In the genomic region with DNA sequence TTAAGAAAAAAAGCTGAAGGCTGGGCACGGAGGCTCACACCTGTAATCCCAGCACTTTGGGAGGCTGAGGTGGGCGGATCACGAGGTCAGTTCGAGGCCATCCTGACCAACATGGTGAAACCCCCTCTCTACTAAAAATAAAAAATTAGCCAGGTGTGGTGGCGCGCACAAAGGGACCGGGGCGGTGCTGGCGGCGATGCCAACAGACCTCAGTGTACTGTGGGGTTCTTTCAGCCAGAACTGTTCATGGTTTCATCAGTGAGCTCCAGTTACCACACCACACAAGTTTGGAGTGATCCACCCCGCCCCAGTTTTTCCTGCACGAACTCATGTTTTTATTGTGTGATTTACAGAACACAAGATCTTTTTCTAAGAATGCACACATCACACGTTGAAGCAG, we compare ENCODE assay signal across 15 cellular contexts. TPM values are rescaled to one million over a fixed set of nuclear protein-coding genes. Genes with fewer than 3 reads are reported as not detected.
DNase-seq lines count a peak whose midpoint lies in the region; ATAC-seq and TF ChIP-seq lines count a peak whose summit lies in the region.
"Had no signal": no experiment of that assay in that cellular context is flagged by ENCODE, and none has a peak within 500 bp of the region (broad histone marks: within the 10 kb centered on the region; RNA-seq: fewer than 3 reads in every experiment).

No MANE protein-coding gene starts in this region.

- H3K9me2 ChIP-seq in GM23248 (ENCODE audit: insufficient read depth), result no peaks in the 10 kb centered on the region

- H3K79me2 ChIP-seq in GM23248 (ENCODE audit: insufficient read depth), result peaks cover 48% of the 10 kb centered on the region

- H3K36me3 ChIP-seq in GM23248 (ENCODE audit: low read depth) (no peaks in the 10 kb centered on the region), lower lobe of right lung (no peaks in the 10 kb centered on the region), testis (ENCODE audit: low read depth, missing control alignments) (no peaks in the 10 kb centered on the region)
- H3K36me3 ChIP-seq: colonic mucosa had no signal

- H3K4me1 ChIP-seq in GM23248 (ENCODE audit: insufficient read depth), result peaks cover 55% of the 10 kb centered on the region
- peaks cover 41% of the 10 kb centered on the region for H3K4me1 ChIP-seq in lower lobe of right lung
- H3K4me1 ChIP-seq in testis, result peaks cover 10% of the 10 kb centered on the region
- H3K4me1 ChIP-seq: colonic mucosa had no signal

- no peak overlapping the region for H3K4me3 Mint-ChIP-seq in activated B cell treated with CpG ODN at 0.5 μM for 24 hours
- no peak overlapping the region for H3K4me3 Mint-ChIP-seq in stimulated activated memory B cell treated with anti-CD40 and anti-IgM and Interleukin-4, amounts not matched to agents 10 μg/mL and 1 μg/mL and 100 μg/mL, for 72 hours

- ATAC-seq in activated B cell treated with CpG ODN at 0.5 μM for 24 hours (ENCODE audit: low read depth), result peak; percentile 37
- peak in 1 of 2 donors; percentile 39 for ATAC-seq in lower lobe of right lung
- ATAC-seq in stimulated activated memory B cell treated with anti-CD40 and anti-IgM and Interleukin-4, amounts not matched to agents 10 μg/mL and 1 μg/mL and 100 μg/mL, for 72 hours, result no peak
- no peak for ATAC-seq in GM18868 (IDR thresholded peaks at IDR 0.05; ENCODE audit: unreplicated experiment)

- H2AFZ ChIP-seq in GM23248, result no peak overlapping the region

- no peak overlapping the region for H3K27ac Mint-ChIP-seq in activated B cell treated with CpG ODN at 0.5 μM for 24 hours
- H3K27ac Mint-ChIP-seq in stimulated activated memory B cell treated with anti-CD40 and anti-IgM and Interleukin-4, amounts not matched to agents 10 μg/mL and 1 μg/mL and 100 μg/mL, for 72 hours, result peak overlapping the region; percentile 57

- no peaks in the 10 kb centered on the region for H3K27me3 Mint-ChIP-seq in activated B cell treated with CpG ODN at 0.5 μM for 24 hours
- H3K27me3 Mint-ChIP-seq in stimulated activated memory B cell treated with anti-CD40 and anti-IgM and Interleukin-4, amounts not matched to agents 10 μg/mL and 1 μg/mL and 100 μg/mL, for 72 hours, result no peaks in the 10 kb centered on the region

- DNase-seq in GM23248 (no peak), activated B cell treated with CpG ODN at 0.5 μM for 24 hours (no peak), lower lobe of right lung (no peak), NCI-H2107 treated with DMSO at 0.1 percent for 48 hours (lab: John Stamatoyannopoulos, UW; ENCODE audit: unreplicated experiment) (no peak), testis (no peak)
- DNase-seq: activated CD8-positive, alpha-beta memory T cell treated with anti-CD3 and anti-CD28 coated beads for 24 hours; colonic mucosa; mucosa of descending colon; NCI-H187 treated with DMSO at 0.1 percent for 48 hours; NCI-H774; SHP77; stimulated activated CD4-positive, alpha-beta T cell treated with anti-CD3 and anti-CD28 coated beads, Interleukin-4, amount 100 ng/mL, for 1 hour; T-helper 9 cell had no signal

- peaks cover 35% of the 10 kb centered on the region for H3K36me3 Mint-ChIP-seq in activated B cell treated with CpG ODN at 0.5 μM for 24 hours (ENCODE audit: low read depth)
- H3K36me3 Mint-ChIP-seq in stimulated activated memory B cell treated with anti-CD40 and anti-IgM and Interleukin-4, amounts not matched to agents 10 μg/mL and 1 μg/mL and 100 μg/mL, for 72 hours, result peaks cover 18% of the 10 kb centered on the region

- peaks cover 35% of the 10 kb centered on the region for H3F3A ChIP-seq in GM23248 (ENCODE audit: insufficient read depth)

- POLR2A ChIA-PET in activated B cell treated with CpG ODN at 0.5 μM for 24 hours (lab: Charles Lee), result interaction anchor here (0.6 kb wide), 3 partner anchors 39 to 487 kb away, joined by 5 to 6 read pairs (median 6); no protein-coding TSS in a partner anchor

- in situ Hi-C loops in GM23248 (cut with MboI), result no loop called here

- H4K20me1 ChIP-seq in GM23248 (ENCODE audit: insufficient read depth), result no peaks in the 10 kb centered on the region

- H3K27me3 ChIP-seq in GM23248 (replicated peaks; ENCODE audit: insufficient read depth), result no peaks in the 10 kb centered on the region
- H3K27me3 ChIP-seq in lower lobe of right lung (ENCODE audit: low read depth), result no peaks in the 10 kb centered on the region
- H3K27me3 ChIP-seq in testis, result no peaks in the 10 kb centered on the region
- H3K27me3 ChIP-seq: colonic mucosa had no signal

- WGBS in GM23248 (ENCODE audit: low coverage in 1 of 2, low lambda C conversion rate in 2 of 2, missing lambda C conversion rate in 2 of 2), 2 experiments, result 59 to 60% methylated on average over 13 of the region's 13 CpGs
- 78 to 82% methylated on average over 8 to 13 of the region's 13 CpGs for WGBS in testis, 2 donors

- no peak for TF ChIP-seq CTCF in activated B cell treated with CpG ODN at 0.5 μM for 24 hours (IDR thresholded peaks at IDR 0.05)
- no peak for TF ChIP-seq CTCF in lower lobe of right lung (IDR thresholded peaks at IDR 0.05)
- no peak for TF ChIP-seq CTCF in testis (IDR thresholded peaks at IDR 0.05)

- H3K9ac ChIP-seq in GM23248, result peak overlapping the region; percentile 72

- H3K4me3 ChIP-seq in GM23248 (no peak overlapping the region), lower lobe of right lung (no peak overlapping the region), testis (no peak overlapping the region)
- H3K4me3 ChIP-seq: colonic mucosa, mucosa of descending colon had no signal

- no peaks in the 10 kb centered on the region for H3K9me3 Mint-ChIP-seq in activated B cell treated with CpG ODN at 0.5 μM for 24 hours
- no peaks in the 10 kb centered on the region for H3K9me3 Mint-ChIP-seq in stimulated activated memory B cell treated with anti-CD40 and anti-IgM and Interleukin-4, amounts not matched to agents 10 μg/mL and 1 μg/mL and 100 μg/mL, for 72 hours

- TF ChIP-seq POLR2A in testis (IDR thresholded peaks at IDR 0.05), result no peak

- peaks cover 41% of the 10 kb centered on the region for H3K4me1 Mint-ChIP-seq in activated B cell treated with CpG ODN at 0.5 μM for 24 hours
- H3K4me1 Mint-ChIP-seq in stimulated activated memory B cell treated with anti-CD40 and anti-IgM and Interleukin-4, amounts not matched to agents 10 μg/mL and 1 μg/mL and 100 μg/mL, for 72 hours, result peaks cover 35% of the 10 kb centered on the region

- peak overlapping the region; percentile 24 for H3K4me2 ChIP-seq in GM23248 (ENCODE audit: unreplicated experiment)

- peak overlapping the region; percentile 93 for H3K27ac ChIP-seq in GM23248
- peak overlapping the region; percentile 24 for H3K27ac ChIP-seq in lower lobe of right lung
- no peak overlapping the region for H3K27ac ChIP-seq in testis
- H3K27ac ChIP-seq: colonic mucosa had no signal

- intact Hi-C loops in activated B cell treated with CpG ODN at 0.5 μM for 24 hours (cut with micrococcal nuclease), result loop anchor here (2.0 kb wide), 1 partner anchor 20 kb away; no protein-coding TSS in a partner anchor
- intact Hi-C loops in lower lobe of right lung (cut with DNase I), result no loop called here
- intact Hi-C loops in testis (cut with DNase I; ENCODE audit: low total_unique reads), result no loop called here

- H3K9me3 ChIP-seq in GM23248 (ENCODE audit: low read depth) (no peaks in the 10 kb centered on the region), lower lobe of right lung (no peaks in the 10 kb centered on the region), testis (no peaks in the 10 kb centered on the region)
- H3K9me3 ChIP-seq: colonic mucosa, mucosa of descending colon had no signal

- CTCF ChIA-PET in activated B cell treated with CpG ODN at 0.5 μM for 24 hours (lab: Charles Lee), result interaction anchor here (1.0 kb wide), 1 partner anchor 11 kb away, joined by 4 read pairs; no protein-coding TSS in a partner anchor

RNA-seq across cellular contexts. Expression of gene IRAK1, which starts 21.2 kb away (rescaled TPM):
- 45.3 and 54.7 TPM in 2 replicates for total RNA-seq in GM23248 (2014; rRNA removed; shearing (Covaris generic))
- polyA plus RNA-seq in GM23248 (2016; fragmentation: Nextera tagmentation; extraction: Ambion mirVana) (58.7 and 58.8 TPM in 2 replicates), testis (ENCODE audit: insufficient read depth, low read depth, low replicate concordance) (48.6 TPM)
- total RNA-seq in activated B cell treated with CpG ODN at 0.5 μM for 24 hours (134 and 146 TPM in 2 replicates), lower lobe of right lung (73.1 TPM), testis (10 to 100 TPM; 77.6 to 90.8 TPM)

RNA-seq across cellular contexts. Expression of gene MECP2, which starts 56.7 kb away (rescaled TPM):
- 16.5 and 16.7 TPM in 2 replicates for total RNA-seq in GM23248 (2014; rRNA removed; shearing (Covaris generic))
- polyA plus RNA-seq in GM23248 (2016; fragmentation: Nextera tagmentation; extraction: Ambion mirVana), result 10.3 and 13.0 TPM in 2 replicates
- 56.8 and 69.0 TPM in 2 replicates for total RNA-seq in activated B cell treated with CpG ODN at 0.5 μM for 24 hours
- total RNA-seq in lower lobe of right lung, result 57.6 TPM
- total RNA-seq in testis, result 10 to 100 TPM; 85.4 to 86.4 TPM
- polyA plus RNA-seq in testis (ENCODE audit: insufficient read depth, low read depth, low replicate concordance), result 25.0 TPM

Comparison
In these comparisons a context has a peak if more than half of its experiments do, and no peak if none do; other contexts are left out.
1. H3K27ac ChIP-seq: peak in GM23248 (single experiment) and lower lobe of right lung (single experiment); none in testis (0 of 2).